In genomic region chr20:36179170-36179945, GRCh38 we compare ENCODE assay signal across 1 cellular context.
TF ChIP-seq lines count a peak whose summit lies in the region.

No MANE protein-coding gene starts in this region.

TF ChIP-seq in K562, 482 proteins besides CTCF, POLR2A, EP300 and RAD21:
- no peak for TF ChIP-seq ZSCAN29 (IDR thresholded peaks at IDR 0.05)
- no peak for TF ChIP-seq SREBF1 (IDR thresholded peaks at IDR 0.05; ENCODE audit: borderline replicate concordance, low read depth, low read length)
- no peak for TF ChIP-seq CBFB (CRISPR knock-in tag; IDR thresholded peaks at IDR 0.05)
- peak; percentile 74 for TF ChIP-seq BRD9 (IDR thresholded peaks at IDR 0.05; ENCODE audit: low read depth, partially characterized antibody)
- TF ChIP-seq CBX5 (IDR thresholded peaks at IDR 0.05; ENCODE audit: borderline replicate concordance, low read depth) = no peak
- no peak for TF ChIP-seq ATF4 (CRISPR knock-in tag; IDR thresholded peaks at IDR 0.05)
- TF ChIP-seq OTX1 (CRISPR knock-in tag; IDR thresholded peaks at IDR 0.05) = no peak
- TF ChIP-seq RFX1 (IDR thresholded peaks at IDR 0.05) = peak; percentile 65
- no peak for TF ChIP-seq GATAD2A (IDR thresholded peaks at IDR 0.05)
- TF ChIP-seq ARID1B (IDR thresholded peaks at IDR 0.05) = no peak
- TF ChIP-seq ZNF512 (tag; IDR thresholded peaks at IDR 0.05) = no peak
- TF ChIP-seq SUPT5H (IDR thresholded peaks at IDR 0.05) = no peak
- TF ChIP-seq ATF7 (IDR thresholded peaks at IDR 0.05) = no peak
- no peak for TF ChIP-seq NR2C1 (IDR thresholded peaks at IDR 0.05)
- no peak for TF ChIP-seq NR2C1 (tag; IDR thresholded peaks at IDR 0.05)
